6 cellular contexts compared by ENCODE assay signal in the genomic region with DNA sequence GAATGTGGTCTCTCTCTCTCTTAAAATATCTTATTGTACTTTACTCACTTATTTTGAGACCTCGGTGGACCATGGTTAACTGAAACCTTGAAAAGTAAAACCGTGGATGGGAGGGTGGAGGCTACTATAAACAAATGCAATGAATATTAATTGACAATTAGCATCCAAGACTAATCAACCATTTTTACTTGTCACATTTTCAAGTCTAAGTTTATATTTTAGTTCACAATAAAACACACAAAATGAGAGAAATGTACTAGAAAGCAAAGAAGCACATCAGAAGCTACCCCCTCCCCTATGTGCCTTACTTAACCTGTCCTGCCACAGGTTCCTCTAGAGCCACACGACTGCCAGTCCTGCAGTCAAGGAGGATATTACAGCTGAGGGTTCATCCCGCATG.
"Had no signal": no experiment of that assay in that cellular context is flagged by ENCODE, and none has a peak within 500 bp of the region (broad histone marks: within the 10 kb centered on the region; RNA-seq: fewer than 3 reads in every experiment).

No MANE protein-coding gene starts in this region.

- H3K27ac ChIP-seq: KMS-11 had no signal

- H3K36me3 ChIP-seq: HAP-1 had no signal

- H3K4me3 ChIP-seq: GM23338, HAP-1 had no signal

- DNase-seq: IMR-90, KBM-7 had no signal

- ATAC-seq: GM23338, HCT116 had no signal

- H3K9me3 ChIP-seq: HAP-1 had no signal
